Comparison of ENCODE assay signal across 28 cellular contexts in the genomic region with DNA sequence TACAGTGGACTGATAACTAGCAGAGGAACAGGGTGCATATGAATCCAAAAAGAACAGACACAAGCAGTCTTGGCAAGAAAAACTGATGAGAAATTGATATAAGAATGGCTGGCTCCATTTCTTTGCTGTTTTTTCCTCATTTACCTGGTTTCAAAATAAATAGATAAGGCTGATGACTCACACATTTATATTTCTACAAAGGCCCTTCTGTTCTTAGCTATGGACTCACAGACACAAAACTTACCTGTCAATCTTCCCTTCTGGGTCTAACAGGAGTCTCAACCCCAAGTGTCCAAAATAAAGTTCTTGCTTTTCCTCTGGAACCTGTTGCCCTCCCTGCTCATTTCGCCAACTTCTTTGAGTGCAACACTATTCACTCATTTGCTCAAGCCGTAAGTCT. TPM values are rescaled to one million over a fixed set of nuclear protein-coding genes. Genes with fewer than 3 reads are reported as not detected.
"Had no signal": no experiment of that assay in that cellular context is flagged by ENCODE, and none has a peak within 500 bp of the region (broad histone marks: within the 10 kb centered on the region; RNA-seq: fewer than 3 reads in every experiment).

No MANE protein-coding gene starts in this region.

- H3K36me3 ChIP-seq: stomach, suprapubic skin, tibial nerve, uterus had no signal

- H3K9me3 Mint-ChIP-seq: activated B cell treated with CpG ODN at 0.5 μM for 24 hours; activated CD4-positive, alpha-beta memory T cell treated with anti-CD3 and anti-CD28 coated beads for 36 hours; activated naive CD8-positive, alpha-beta T cell treated with anti-CD3 and anti-CD28 coated beads for 36 hours; naive thymus-derived CD8-positive, alpha-beta T cell; stimulated activated memory B cell treated with anti-CD40 and anti-IgM and Interleukin-4, amounts not matched to agents 10 μg/mL and 1 μg/mL and 100 μg/mL, for 72 hours; T-helper 1 cell treated with Interleukin-12 subunit alpha and Interleukin-12 subunit beta and Interleukin-4 antibody, amounts not matched to agents 30 μg/mL and 1 μg/mL, for 36 hours had no signal

- H3K4me3 ChIP-seq: lung, psoas muscle, stomach, suprapubic skin, tibial nerve, uterus had no signal

- H3K27ac Mint-ChIP-seq: activated B cell treated with CpG ODN at 0.5 μM for 24 hours; activated CD4-positive, alpha-beta memory T cell treated with anti-CD3 and anti-CD28 coated beads for 36 hours; activated naive CD8-positive, alpha-beta T cell treated with anti-CD3 and anti-CD28 coated beads for 36 hours; naive thymus-derived CD8-positive, alpha-beta T cell; stimulated activated memory B cell treated with anti-CD40 and anti-IgM and Interleukin-4, amounts not matched to agents 10 μg/mL and 1 μg/mL and 100 μg/mL, for 72 hours; T-helper 1 cell treated with Interleukin-12 subunit alpha and Interleukin-12 subunit beta and Interleukin-4 antibody, amounts not matched to agents 30 μg/mL and 1 μg/mL, for 36 hours had no signal

- H3K4me1 ChIP-seq: foreskin keratinocyte, psoas muscle, stomach, suprapubic skin, tibial nerve, uterus had no signal

- H3K27me3 ChIP-seq: stomach, suprapubic skin, tibial nerve, uterus had no signal

- H3K9me3 ChIP-seq: psoas muscle, stomach, suprapubic skin, tibial nerve, uterus had no signal

- H3K36me3 Mint-ChIP-seq: activated CD4-positive, alpha-beta memory T cell treated with anti-CD3 and anti-CD28 coated beads for 36 hours; activated naive CD8-positive, alpha-beta T cell treated with anti-CD3 and anti-CD28 coated beads for 36 hours; naive thymus-derived CD8-positive, alpha-beta T cell; stimulated activated memory B cell treated with anti-CD40 and anti-IgM and Interleukin-4, amounts not matched to agents 10 μg/mL and 1 μg/mL and 100 μg/mL, for 72 hours had no signal

- DNase-seq: activated B cell treated with CpG ODN at 0.5 μM for 24 hours; activated CD4-positive, alpha-beta memory T cell treated with anti-CD3 and anti-CD28 coated beads for 36 hours; activated CD4-positive, alpha-beta T cell treated with anti-CD3 and anti-CD28 coated beads for 48 hours; activated naive CD4-positive, alpha-beta T cell treated with Interleukin-2 at 50 U/mL for 16 hours; activated naive CD8-positive, alpha-beta T cell treated with anti-CD3 and anti-CD28 coated beads for 36 hours; activated T-cell treated with anti-CD3 and anti-CD28 coated beads, Interleukin-2, amount 50 U/mL, for 48 hours; cerebellar nuclear complex; cortex of kidney; effector CD8-positive, alpha-beta T cell; foreskin keratinocyte; kidney; naive thymus-derived CD8-positive, alpha-beta T cell; psoas muscle; right cardiac atrium; stimulated activated CD4-positive, alpha-beta T cell treated with anti-CD3 and anti-CD28 coated beads, Interleukin-2, amount 100 ng/mL, for 24 hours; stomach; T1000; uterus had no signal

- ATAC-seq: foreskin keratinocyte; naive thymus-derived CD8-positive, alpha-beta T cell; psoas muscle; right cardiac atrium; stimulated activated memory B cell treated with anti-CD40 and anti-IgM and Interleukin-4, amounts not matched to agents 10 μg/mL and 1 μg/mL and 100 μg/mL, for 72 hours had no signal

- H3K4me1 Mint-ChIP-seq: activated naive CD8-positive, alpha-beta T cell treated with anti-CD3 and anti-CD28 coated beads for 36 hours had no signal

- H3K27ac ChIP-seq: foreskin keratinocyte, psoas muscle, stomach, suprapubic skin, tibial nerve, uterus had no signal

- H3K4me3 Mint-ChIP-seq: activated B cell treated with CpG ODN at 0.5 μM for 24 hours; activated CD4-positive, alpha-beta memory T cell treated with anti-CD3 and anti-CD28 coated beads for 36 hours; activated naive CD8-positive, alpha-beta T cell treated with anti-CD3 and anti-CD28 coated beads for 36 hours; naive thymus-derived CD8-positive, alpha-beta T cell; stimulated activated memory B cell treated with anti-CD40 and anti-IgM and Interleukin-4, amounts not matched to agents 10 μg/mL and 1 μg/mL and 100 μg/mL, for 72 hours; T-helper 1 cell treated with Interleukin-12 subunit alpha and Interleukin-12 subunit beta and Interleukin-4 antibody, amounts not matched to agents 30 μg/mL and 1 μg/mL, for 36 hours had no signal

RNA-seq across cellular contexts. Expression of a gene that starts 1.0 kb away (rescaled TPM):
- total RNA-seq: activated B cell treated with CpG ODN at 0.5 μM for 24 hours; activated CD4-positive, alpha-beta memory T cell treated with anti-CD3 and anti-CD28 coated beads for 36 hours; activated naive CD8-positive, alpha-beta T cell treated with anti-CD3 and anti-CD28 coated beads for 36 hours; bronchial epithelial cell; foreskin keratinocyte; glomerular endothelial cell; lung; naive thymus-derived CD8-positive, alpha-beta T cell; osteocyte; psoas muscle; right cardiac atrium; skeletal muscle tissue; suprapubic skin; tibial nerve had no signal
- polyA plus RNA-seq: esophagus; foreskin keratinocyte; lung; naive thymus-derived CD8-positive, alpha-beta T cell; psoas muscle; stomach had no signal
